Comparison of ENCODE assay signal across 25 cellular contexts in genomic region chr1:19577001-19577400, GRCh38.
"Had no signal": no experiment of that assay in that cellular context is flagged by ENCODE, and none has a peak within 500 bp of the region (broad histone marks: within the 10 kb centered on the region; RNA-seq: fewer than 3 reads in every experiment).

No MANE protein-coding gene starts in this region.

- ATAC-seq: activated naive CD4-positive, alpha-beta T cell treated with anti-CD3 and anti-CD28 coated beads, Interleukin-2, amount 50 U/mL, for 72 hours; activated T-helper 17 cell treated with anti-CD3 and anti-CD28 coated beads, Interleukin-2, amount 50 U/mL, for 72 hours; effector memory CD8-positive, alpha-beta T cell; gastroesophageal sphincter; left cardiac atrium; natural killer cell treated with Interleukin-12 subunit alpha and Interleukin-12 subunit beta and Interleukin-15 and Interleukin-18, amount 100 ng/mL, for 72 hours; psoas muscle; stimulated activated naive CD8-positive, alpha-beta T cell treated with anti-CD3 and anti-CD28 coated beads, Interleukin-15, Interleukin-2, amounts not matched to agents 100 U/mL and 50 U/mL, for 24 hours; WTC11 had no signal

- DNase-seq: activated CD8-positive, alpha-beta memory T cell treated with anti-CD3 and anti-CD28 coated beads for 24 hours; activated CD8-positive, alpha-beta memory T cell treated with anti-CD3 and anti-CD28 coated beads, Interleukin-2, amount 50 U/mL, for 4 hours; activated T-cell treated with anti-CD3 and anti-CD28 coated beads, Interleukin-2, amount 50 U/mL, for 24 hours; colonic mucosa; dorsolateral prefrontal cortex; effector memory CD8-positive, alpha-beta T cell; head of caudate nucleus; islet precursor cell; left cardiac atrium; ovary; psoas muscle; stimulated activated CD4-positive, alpha-beta T cell treated with anti-CD3 and anti-CD28 coated beads, Interleukin-12 subunit alpha, Interleukin-12 subunit beta, amount 100 ng/mL, for 4 hours; stimulated activated CD4-positive, alpha-beta T cell treated with anti-CD3 and anti-CD28 coated beads, Interleukin-4, amount 100 ng/mL, for 4 hours; stimulated activated naive CD8-positive, alpha-beta T cell treated with anti-CD3 and anti-CD28 coated beads, Interleukin-15, Interleukin-2, amounts not matched to agents 100 U/mL and 50 U/mL, for 24 hours; T-helper 1 cell had no signal

- H3K4me3 ChIP-seq: breast epithelium, colonic mucosa, dorsolateral prefrontal cortex, esophagus muscularis mucosa, gastroesophageal sphincter, ovary, psoas muscle, right atrium auricular region, suprapubic skin, tibial nerve had no signal
